9 cellular contexts compared by ENCODE assay signal in the genomic region with DNA sequence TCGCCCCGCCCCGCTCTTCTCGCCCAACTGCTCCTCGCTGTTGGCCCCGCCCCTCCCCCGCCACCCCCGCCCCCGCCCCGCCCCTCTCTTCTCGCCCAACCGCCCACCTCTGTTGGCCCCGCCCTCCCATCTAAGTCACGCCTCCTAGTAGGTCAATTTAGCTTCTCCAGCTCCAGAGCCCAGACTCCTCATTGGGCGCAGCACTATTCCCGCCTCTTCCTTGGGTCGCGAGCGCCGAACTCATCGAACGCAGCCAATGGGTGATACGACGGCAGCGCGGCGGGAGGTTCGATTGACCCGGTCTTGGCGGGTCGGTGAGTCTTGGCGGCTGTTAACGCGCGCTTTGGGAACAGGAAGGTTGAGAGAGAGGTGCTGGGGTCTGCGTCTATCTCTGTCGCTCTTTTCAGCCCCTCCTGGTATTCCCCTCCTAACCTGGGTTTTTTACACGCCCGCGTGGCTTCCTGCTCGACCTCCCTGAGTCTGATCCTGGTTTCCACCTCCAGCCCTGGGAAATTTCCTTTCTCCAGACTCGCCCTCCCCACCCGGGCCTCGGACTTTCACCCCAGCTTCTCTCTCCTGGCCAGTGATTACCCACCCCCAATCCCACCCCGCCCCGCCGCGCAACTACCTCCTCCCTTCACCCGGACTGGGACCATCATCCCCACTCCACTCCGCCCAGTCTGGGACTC. TPM values are rescaled to one million over a fixed set of nuclear protein-coding genes. Genes with fewer than 3 reads are reported as not detected.
DNase-seq lines count a peak whose midpoint lies in the region; ATAC-seq, FAIRE-seq and TF ChIP-seq lines count a peak whose summit lies in the region.
"Had no signal": no experiment of that assay in that cellular context is flagged by ENCODE, and none has a peak within 500 bp of the region (broad histone marks: within the 10 kb centered on the region; RNA-seq: fewer than 3 reads in every experiment).

A gene (plus strand): TSS at position 331 of the 689 bp plus-strand sequence. CDS start 643 bp downstream, outside the sequence.

- dilution Hi-C loops in keratinocyte (cut with MboI; ENCODE audit: extremely low pct_ligation_motif_present, low sequenced_read_pairs): no loop called here

- no peaks in the 10 kb centered on the region for H4K20me1 ChIP-seq in keratinocyte (ENCODE audit: control insufficient read depth, extremely low read depth, insufficient read depth, low read length)

- H3K9me3 ChIP-seq in keratinocyte (ENCODE audit: control insufficient read depth, low read depth, low read length): no peaks in the 10 kb centered on the region

- peaks cover 15% of the 10 kb centered on the region for H3K79me2 ChIP-seq in keratinocyte (ENCODE audit: control insufficient read depth, insufficient read depth, low read length)

- peak within 1 kb of the TSS; percentile 91 for H3K9ac ChIP-seq in keratinocyte (ENCODE audit: control insufficient read depth, extremely low read depth, insufficient read depth, low read length)

- H3K27me3 ChIP-seq in keratinocyte (ENCODE audit: control insufficient read depth, extremely low read depth, insufficient read depth, low read length): no peaks in the 10 kb centered on the region

- peaks cover 0 to 8% of the 10 kb centered on the region in 2 experiments for H3K36me3 ChIP-seq in keratinocyte (ENCODE audit: control insufficient read depth in 2 of 2, extremely low read depth in 1 of 2, insufficient read depth in 2 of 2, low read length in 2 of 2)

- DNase-seq in AG20443 (ENCODE audit: low spot score) (peak; percentile 99), NCI-H460 (ENCODE audit: extremely low read depth, low read depth) (peak; percentile 98), cerebellar nuclear complex (lab: John Stamatoyannopoulos, UW) (peak; percentile 72 to 92), keratinocyte (ENCODE audit: low read depth, low spot score) (peak; percentile 91)
- peak; percentile 91 to 94 for DNase-seq in stimulated activated CD4-positive, alpha-beta T cell treated with anti-CD3 and anti-CD28 coated beads, Interleukin-15, amount 100 ng/mL, for 1 hour (ENCODE audit: low read depth in 1 of 2, low spot score in 1 of 2)

- TF ChIP-seq CTCF in keratinocyte (optimal IDR thresholded peaks at IDR 0.05 in 1 of 3, IDR thresholded peaks at IDR 0.05 in 1 of 3, conservative IDR thresholded peaks at IDR 0.05 in 1 of 3; ENCODE audit: extremely low read depth in 1 of 3, insufficient read depth in 2 of 3, low read length in 3 of 3): no peak

- H3K9me1 ChIP-seq in keratinocyte (ENCODE audit: control insufficient read depth, extremely low read depth, insufficient read depth, low read length): no peaks in the 10 kb centered on the region

- H3K4me3 ChIP-seq in keratinocyte (ENCODE audit: control insufficient read depth in 2 of 3, extremely low read depth in 1 of 3, insufficient read depth in 2 of 3, low read depth in 1 of 3, low read length in 3 of 3): peak within 1 kb of the TSS; percentile 54 to 92 (median 85)

- peak within 1 kb of the TSS; percentile 99 for H2AFZ ChIP-seq in keratinocyte (ENCODE audit: control insufficient read depth, low read length)

- peak; percentile 88 for ATAC-seq in HG03378 (IDR thresholded peaks at IDR 0.05; ENCODE audit: unreplicated experiment)
- peak; percentile 96 to 98 for ATAC-seq in activated CD4-positive, CD25-positive, alpha-beta regulatory T cell treated with anti-CD3 and anti-CD28 coated beads, Interleukin-2, amount 50 U/mL, for 24 hours

- peak within 1 kb of the TSS; percentile 91 for H3K27ac ChIP-seq in keratinocyte (ENCODE audit: control insufficient read depth, insufficient read depth, low read length)

- FAIRE-seq in keratinocyte (lab: Jason Lieb, UNC): peak; percentile 9
- FAIRE-seq: colon had no signal

- H3K4me1 ChIP-seq in keratinocyte (ENCODE audit: control insufficient read depth, extremely low read depth, insufficient read depth, low read length): peaks cover 14% of the 10 kb centered on the region

- peak; percentile 84 for TF ChIP-seq POLR2A in GM19099 (IDR thresholded peaks at IDR 0.05; ENCODE audit: extremely low read depth, insufficient read length, low read depth)

- H3K4me2 ChIP-seq in keratinocyte (ENCODE audit: control insufficient read depth, extremely low read depth, insufficient read depth, low read depth, low read length): peak within 1 kb of the TSS; percentile 98

RNA-seq across cellular contexts. Expression of the gene that starts here (rescaled TPM):
- total RNA-seq in NCI-H460 (2014; rRNA removed; shearing (Covaris generic)): 5.3 and 6.6 TPM in 2 replicates
- polyA plus RNA-seq in NCI-H460 (2014; cell fraction: nucleus; rRNA removed): 40.7 and 42.6 TPM in 2 replicates
- 0.42 to 5.1 TPM (median 3.8 TPM) in 3 replicates for polyA plus RNA-seq in keratinocyte
- 0.74 TPM for polyA plus RNA-seq in keratinocyte (2011; ENCODE audit: low read depth)
- 0.98 and 1.2 TPM in 2 replicates for polyA plus RNA-seq in keratinocyte (2011; cell fraction: cytosol; rRNA removed)
- polyA plus RNA-seq in keratinocyte (2011; cell fraction: nucleus; rRNA removed): 4.2 and 4.4 TPM in 2 replicates
- polyA plus RNA-seq in keratinocyte (2012; ENCODE audit: low replicate concordance): 0.24 and 4.0 TPM in 2 replicates
- 2.1 to 6.8 TPM (median 5.0 TPM) in 3 replicates for polyA minus RNA-seq in keratinocyte
- not detected for polyA minus RNA-seq in keratinocyte (2011; cell fraction: cytosol; rRNA and poly(A)+ RNA removed)
- 1.5 and 2.9 TPM in 2 replicates for polyA minus RNA-seq in keratinocyte (2011; cell fraction: nucleus; rRNA and poly(A)+ RNA removed)

Comparison
In these comparisons a context has a peak if more than half of its experiments do, and no peak if none do; other contexts are left out.
1. Peak in every context shown above with its lines: DNase-seq, ATAC-seq, H3K4me3 ChIP-seq and H3K27ac ChIP-seq.